8 cellular contexts compared by ENCODE assay signal in genomic region chr12:79407671-79408622, GRCh38.
DNase-seq lines count a peak whose midpoint lies in the region; ATAC-seq and TF ChIP-seq lines count a peak whose summit lies in the region.

No MANE protein-coding gene starts in this region.

- CTCF ChIA-PET in GM10248 (lab: Yijun Ruan, JAX) = interaction anchor here (1.0 to 2.5 kb wide), 3 partner anchors 15 to 862 kb away, joined by 3 to 7 read pairs (median 4); no protein-coding TSS in a partner anchor

- H3K9me3 ChIP-seq in SJCRH30 (replicated peaks) (no peaks in the 10 kb centered on the region), ovary (no peaks in the 10 kb centered on the region)

- peaks cover 4% of the 10 kb centered on the region; the same call in 1 of the 2 replicates for H3K4me1 ChIP-seq in SJCRH30
- H3K4me1 ChIP-seq in ovary (ENCODE audit: insufficient read depth) = no peaks in the 10 kb centered on the region

- H3K27ac ChIP-seq in SJCRH30 = no peak overlapping the region
- no peak overlapping the region for H3K27ac ChIP-seq in ovary

- H3K27me3 ChIP-seq in SJCRH30 (no peaks in the 10 kb centered on the region), ovary (no peaks in the 10 kb centered on the region)

- peak; percentile 79 for ATAC-seq in GM21515 (IDR thresholded peaks at IDR 0.05; ENCODE audit: unreplicated experiment)

- H3K36me3 ChIP-seq in SJCRH30 = no peaks in the 10 kb centered on the region
- H3K36me3 ChIP-seq in ovary = no peaks in the 10 kb centered on the region

- WGBS in ovary, 3 donors = 58 to 68% (median 67%) methylated on average over 6 of the region's 6 CpGs

- peak; percentile 56 for TF ChIP-seq CTCF in GM10248 (IDR thresholded peaks at IDR 0.05; ENCODE audit: control extremely low read depth, extremely low read depth, low read depth, missing control alignments)
- TF ChIP-seq CTCF in fibroblast of pulmonary artery (IDR thresholded peaks at IDR 0.05; ENCODE audit: low read length, missing control alignments) = peak; percentile 90
- TF ChIP-seq CTCF in ovary (IDR thresholded peaks at IDR 0.05) = peak; percentile 22 to 61 (median 56)

- no peak for TF ChIP-seq POLR2A in ovary (IDR thresholded peaks at IDR 0.05)

- DNase-seq in GM10248 (ENCODE audit: extremely low spot score) = peak; percentile 15
- peak; percentile 90 for DNase-seq in HS-27A (ENCODE audit: low read depth)
- DNase-seq in SJCRH30 = peak; percentile 64 to 76
- DNase-seq in fibroblast of pulmonary artery (ENCODE audit: low read depth) = peak; percentile 92
- peak; percentile 51 to 65 (median 56) for DNase-seq in ovary
- no peak for DNase-seq in activated CD4-positive, CD25-positive, alpha-beta regulatory T cell (lab: John Stamatoyannopoulos, UW)
- no peak for DNase-seq in middle frontal gyrus (ENCODE audit: extremely low spot score, low spot score)

- intact Hi-C loops in ovary (cut with DNase I) = loop anchor here in 3 of 4 donors (10.0 kb wide), 2 partner anchors 857 to 867 kb away; no protein-coding TSS in a partner anchor

- H3K4me3 ChIP-seq in SJCRH30 = no peak overlapping the region
- H3K4me3 ChIP-seq in fibroblast of pulmonary artery (replicated peaks; ENCODE audit: low read depth, low read length) = no peak overlapping the region
- H3K4me3 ChIP-seq in ovary = no peak overlapping the region

- no peak for TF ChIP-seq EP300 in ovary (IDR thresholded peaks at IDR 0.05)

- POLR2A ChIA-PET in GM10248 (lab: Yijun Ruan, JAX) = no interaction called here

Comparison
In these comparisons a context has a peak if more than half of its experiments do, and no peak if none do; other contexts are left out.
1. DNase-seq: peak in GM10248 (single experiment), HS-27A (single experiment), SJCRH30 (2 of 2), fibroblast of pulmonary artery (single experiment) and ovary (5 of 5); none in activated CD4-positive, CD25-positive, alpha-beta regulatory T cell (0 of 4) and middle frontal gyrus (single experiment).
2. Peak in every context shown above with its lines, with median percentiles within 50 percentile points of each other: CTCF ChIP-seq.